Comparison of ENCODE assay signal across 28 cellular contexts in the genomic region with DNA sequence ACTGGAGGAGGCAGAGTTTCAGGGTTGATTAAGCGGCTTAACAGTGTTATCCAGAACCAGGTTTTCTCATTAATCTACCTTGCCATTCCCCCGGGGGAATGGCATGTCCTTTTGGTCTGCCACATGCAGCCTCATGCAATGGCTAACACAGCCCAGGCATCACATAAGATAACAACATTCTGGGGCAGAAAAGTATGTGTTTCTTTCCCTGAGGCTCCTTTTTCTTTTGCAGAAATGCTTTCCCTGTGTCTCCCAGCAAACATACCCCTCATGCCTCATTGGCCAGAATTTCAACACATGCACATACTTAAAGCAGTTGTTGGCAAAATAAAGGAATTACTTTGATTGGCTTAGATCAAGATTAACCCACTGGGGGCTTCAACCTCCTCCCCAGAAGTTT.
DNase-seq lines count a peak whose midpoint lies in the region; ATAC-seq, FAIRE-seq and TF ChIP-seq lines count a peak whose summit lies in the region.
"Had no signal": no experiment of that assay in that cellular context is flagged by ENCODE, and none has a peak within 500 bp of the region (broad histone marks: within the 10 kb centered on the region; RNA-seq: fewer than 3 reads in every experiment).

No MANE protein-coding gene starts in this region.

- H2BK120ac ChIP-seq in H1 (replicated peaks; ENCODE audit: low read depth, low read length) (no peak overlapping the region), trophoblast cell (ENCODE audit: insufficient read depth, low read length, poor library complexity) (no peak overlapping the region)

- H3K4me3 Mint-ChIP-seq in Caco-2 (ENCODE audit: unreplicated experiment): no peak overlapping the region
- no peak overlapping the region for H3K4me3 Mint-ChIP-seq in activated naive CD8-positive, alpha-beta T cell treated with anti-CD3 and anti-CD28 coated beads for 36 hours
- H3K4me3 Mint-ChIP-seq: activated CD4-positive, alpha-beta T cell treated with anti-CD3 and anti-CD28 coated beads, Interleukin-2, amount 10 ng/mL, durations not matched to agents 24 days and 14 days; activated T-cell treated with anti-CD3 and anti-CD28 coated beads, Interleukin-2, amount 50 U/mL, for 24 hours; CD4-positive, CD25-positive, alpha-beta regulatory T cell; nephron progenitor cell had no signal

- H3K27ac ChIP-seq in H1 (ENCODE audit: low read depth, low read length) (no peak overlapping the region), trophoblast cell (ENCODE audit: low read depth, low read length) (peak overlapping the region; percentile 48)
- H3K27ac ChIP-seq: brain microvascular endothelial cell, right atrium auricular region, WERI-Rb-1 had no signal

- no peaks in the 10 kb centered on the region for H4K20me1 ChIP-seq in H1 (replicated peaks in 1 of 2; ENCODE audit: control insufficient read depth in 1 of 2, insufficient read depth in 2 of 2, low read length in 2 of 2)

- H3K23ac ChIP-seq in H1 (ENCODE audit: insufficient read length): no peak overlapping the region
- H3K23ac ChIP-seq in trophoblast cell (ENCODE audit: low read length): no peak overlapping the region

- peak; percentile 42 for FAIRE-seq in H1 (lab: Jason Lieb, UNC)
- FAIRE-seq: GM19239 had no signal

- H3K9me3 Mint-ChIP-seq in Caco-2 (ENCODE audit: unreplicated experiment): no peaks in the 10 kb centered on the region
- H3K9me3 Mint-ChIP-seq in activated naive CD8-positive, alpha-beta T cell treated with anti-CD3 and anti-CD28 coated beads for 36 hours: no peaks in the 10 kb centered on the region
- H3K9me3 Mint-ChIP-seq: activated CD4-positive, alpha-beta T cell treated with anti-CD3 and anti-CD28 coated beads, Interleukin-2, amount 10 ng/mL, durations not matched to agents 24 days and 14 days; activated T-cell treated with anti-CD3 and anti-CD28 coated beads, Interleukin-2, amount 50 U/mL, for 24 hours; CD4-positive, CD25-positive, alpha-beta regulatory T cell; nephron progenitor cell had no signal

- H4K12ac ChIP-seq in trophoblast cell (ENCODE audit: low read depth, low read length): no peak overlapping the region

- H3K27ac Mint-ChIP-seq in Caco-2 (ENCODE audit: unreplicated experiment): peak overlapping the region; percentile 42
- no peak overlapping the region for H3K27ac Mint-ChIP-seq in activated naive CD8-positive, alpha-beta T cell treated with anti-CD3 and anti-CD28 coated beads for 36 hours
- H3K27ac Mint-ChIP-seq: activated CD4-positive, alpha-beta T cell treated with anti-CD3 and anti-CD28 coated beads, Interleukin-2, amount 10 ng/mL, durations not matched to agents 24 days and 14 days; activated T-cell treated with anti-CD3 and anti-CD28 coated beads, Interleukin-2, amount 50 U/mL, for 24 hours; CD4-positive, CD25-positive, alpha-beta regulatory T cell; nephron progenitor cell had no signal

- TF ChIP-seq POLR2A in H1 (IDR thresholded peaks at IDR 0.05; ENCODE audit: control extremely low read depth in 1 of 2, low read depth in 2 of 2, low read length in 2 of 2): no peak

- no peaks in the 10 kb centered on the region for H3K23me2 ChIP-seq in H1 (ENCODE audit: low read depth, low read length)

- H3K4me2 ChIP-seq in H1 (ENCODE audit: insufficient read depth in 1 of 2, low read depth in 2 of 2, low read length in 2 of 2) (no peak overlapping the region), trophoblast cell (ENCODE audit: low read length) (no peak overlapping the region)

- no peak overlapping the region for H4K5ac ChIP-seq in H1 (ENCODE audit: insufficient read length, low read depth, low read length)

- H2BK5ac ChIP-seq in H1 (ENCODE audit: low read depth, low read length) (no peak overlapping the region), trophoblast cell (ENCODE audit: low read depth, low read length, poor library complexity) (no peak overlapping the region)

- H3K79me1 ChIP-seq in H1 (ENCODE audit: low read depth, low read length) (no peaks in the 10 kb centered on the region), trophoblast cell (ENCODE audit: low read length) (no peaks in the 10 kb centered on the region)

- CTCF ChIA-PET in Caco-2 (lab: Charles Lee): no interaction called here
- CTCF ChIA-PET in H1 (lab: Charles Lee; ENCODE audit: partially characterized antibody): no interaction called here

- TF ChIP-seq EP300 in H1 (IDR thresholded peaks at IDR 0.05; ENCODE audit: borderline replicate concordance in 1 of 2, low read depth in 2 of 2, low read length in 2 of 2): no peak

- POLR2A ChIA-PET in Caco-2 (lab: Charles Lee) (no interaction called here), H1 (lab: Charles Lee; ENCODE audit: partially characterized antibody) (no interaction called here)

- H3K36me3 Mint-ChIP-seq in Caco-2 (ENCODE audit: insufficient read depth, unreplicated experiment): no peaks in the 10 kb centered on the region
- no peaks in the 10 kb centered on the region for H3K36me3 Mint-ChIP-seq in activated naive CD8-positive, alpha-beta T cell treated with anti-CD3 and anti-CD28 coated beads for 36 hours
- H3K36me3 Mint-ChIP-seq: CD4-positive, CD25-positive, alpha-beta regulatory T cell had no signal

- H4K8ac ChIP-seq in H1 (ENCODE audit: extremely low read depth, insufficient read depth, low read length) (no peak overlapping the region), trophoblast cell (ENCODE audit: low read depth, low read length) (no peak overlapping the region)

- 97% methylated on average over 2 of the region's 2 CpGs; no CpG with 5 or more reads in 1 of the 2 experiments for WGBS in H1 (ENCODE audit: extremely low coverage in 1 of 2, insufficient coverage in 1 of 2, insufficient read length in 1 of 2, insufficient replicate concordance in 2 of 2, low coverage in 1 of 2, low lambda C conversion rate in 2 of 2, missing lambda C conversion rate in 1 of 2), 2 experiments
- no CpG with 5 or more reads among the region's 2 CpGs for WGBS in trophoblast cell (ENCODE audit: extremely low coverage, insufficient coverage, insufficient read length)

- H2AK5ac ChIP-seq in H1 (ENCODE audit: low read depth, low read length) (no peak overlapping the region), trophoblast cell (ENCODE audit: low read length) (no peak overlapping the region)

- no peak overlapping the region for H4K91ac ChIP-seq in H1 (replicated peaks; ENCODE audit: insufficient read length, low read length)
- no peak overlapping the region for H4K91ac ChIP-seq in trophoblast cell (ENCODE audit: low read depth, low read length)

- no peak overlapping the region for H2BK20ac ChIP-seq in H1 (ENCODE audit: low read length)

- H3K27me3 Mint-ChIP-seq in Caco-2 (ENCODE audit: insufficient read depth, unreplicated experiment): no peaks in the 10 kb centered on the region
- no peaks in the 10 kb centered on the region for H3K27me3 Mint-ChIP-seq in activated naive CD8-positive, alpha-beta T cell treated with anti-CD3 and anti-CD28 coated beads for 36 hours
- H3K27me3 Mint-ChIP-seq: activated CD4-positive, alpha-beta T cell treated with anti-CD3 and anti-CD28 coated beads, Interleukin-2, amount 10 ng/mL, durations not matched to agents 24 days and 14 days; activated T-cell treated with anti-CD3 and anti-CD28 coated beads, Interleukin-2, amount 50 U/mL, for 24 hours; CD4-positive, CD25-positive, alpha-beta regulatory T cell had no signal

- H3K9me3 ChIP-seq in Caco-2 (no peaks in the 10 kb centered on the region), H1 (ENCODE audit: insufficient read depth in 2 of 2, low read depth in 1 of 2, low read length in 1 of 2) (no peaks in the 10 kb centered on the region), trophoblast cell (ENCODE audit: insufficient read depth, low read depth, low read length) (no peaks in the 10 kb centered on the region)
- H3K9me3 ChIP-seq: right atrium auricular region had no signal

- H2BK15ac ChIP-seq in H1 (ENCODE audit: low read length): no peak overlapping the region

- no peak overlapping the region for H3K9ac ChIP-seq in H1 (replicated peaks in 1 of 4; ENCODE audit: extremely low read depth in 1 of 4, low read depth in 3 of 4, low read length in 3 of 4)
- no peak overlapping the region for H3K9ac ChIP-seq in trophoblast cell (ENCODE audit: low read length)

- H3K27me3 ChIP-seq in Caco-2 (replicated peaks; ENCODE audit: control insufficient read depth, insufficient read depth, low read length): no peaks in the 10 kb centered on the region
- no peaks in the 10 kb centered on the region for H3K27me3 ChIP-seq in H1 (replicated peaks in 1 of 4; ENCODE audit: control insufficient read depth in 3 of 4, extremely low read depth in 1 of 4, insufficient read depth in 3 of 4, low read length in 3 of 4)
- no peaks in the 10 kb centered on the region for H3K27me3 ChIP-seq in trophoblast cell (ENCODE audit: insufficient read depth, low read length)
- H3K27me3 ChIP-seq: brain microvascular endothelial cell, right atrium auricular region had no signal

- H3K14ac ChIP-seq in H1 (ENCODE audit: insufficient read length): no peak overlapping the region
- no peak overlapping the region for H3K14ac ChIP-seq in trophoblast cell (ENCODE audit: low read length)

- intact Hi-C loops in Caco-2 (cut with micrococcal nuclease; ENCODE audit: unreplicated experiment): no loop called here

- TF ChIP-seq CTCF in Caco-2 (IDR thresholded peaks at IDR 0.05; ENCODE audit: insufficient read depth in 1 of 2, low read depth in 1 of 2, low read length in 1 of 2, severe bottlenecking in 1 of 2, unreplicated experiment in 1 of 2) (no peak), H1 (IDR thresholded peaks at IDR 0.05; ENCODE audit: control extremely low read depth in 1 of 3, insufficient read depth in 1 of 3, low read depth in 1 of 3, low read length in 3 of 3) (no peak)

- BruUV-seq in Caco-2 (replicated peaks; lab: Mats Ljungman, UMichigan): no TSS peak

- H3K4ac ChIP-seq in H1 (replicated peaks; ENCODE audit: insufficient read length, low read depth, low read length) (no peak overlapping the region), trophoblast cell (ENCODE audit: low read depth, low read length) (no peak overlapping the region)

- ATAC-seq in HG02870 (IDR thresholded peaks at IDR 0.05; ENCODE audit: unreplicated experiment): no peak

- H3K56ac ChIP-seq in H1 (replicated peaks; ENCODE audit: insufficient read length, low read depth, low read length): no peak overlapping the region

- TF ChIP-seq RAD21 in H1 (IDR thresholded peaks at IDR 0.05 in 1 of 2, conservative IDR thresholded peaks at IDR 0.05 in 1 of 2; ENCODE audit: low read depth in 2 of 2, low read length in 2 of 2): no peak

- H3K18ac ChIP-seq in H1 (ENCODE audit: extremely low read depth, low read length) (no peak overlapping the region), trophoblast cell (ENCODE audit: low read length) (no peak overlapping the region)

- H3K36me3 ChIP-seq in Caco-2 (ENCODE audit: control insufficient read depth, insufficient read depth, low read length): no peaks in the 10 kb centered on the region
- no peaks in the 10 kb centered on the region for H3K36me3 ChIP-seq in H1 (ENCODE audit: control insufficient read depth in 2 of 4, insufficient read depth in 4 of 4, low read length in 3 of 4)
- no peaks in the 10 kb centered on the region for H3K36me3 ChIP-seq in trophoblast cell (ENCODE audit: control insufficient read depth in 1 of 2, insufficient read depth in 2 of 2, low read length in 2 of 2)
- H3K36me3 ChIP-seq: brain microvascular endothelial cell, right atrium auricular region, WERI-Rb-1 had no signal

- H3K4me1 Mint-ChIP-seq in Caco-2 (ENCODE audit: low read depth, unreplicated experiment): peaks cover 27% of the 10 kb centered on the region
- H3K4me1 Mint-ChIP-seq in activated naive CD8-positive, alpha-beta T cell treated with anti-CD3 and anti-CD28 coated beads for 36 hours: no peaks in the 10 kb centered on the region
- H3K4me1 Mint-ChIP-seq: activated CD4-positive, alpha-beta T cell treated with anti-CD3 and anti-CD28 coated beads, Interleukin-2, amount 10 ng/mL, durations not matched to agents 24 days and 14 days; CD4-positive, CD25-positive, alpha-beta regulatory T cell had no signal

- peak; percentile 38 to 49 for DNase-seq in Caco-2
- peak; percentile 39 for DNase-seq in M059J (ENCODE audit: low read depth)
- DNase-seq in H1 (ENCODE audit: low read depth in 1 of 2, low spot score in 2 of 2): no peak
- peak; percentile 84 to 95 for DNase-seq in trophoblast cell
- DNase-seq in hippocampal formation (lab: John Stamatoyannopoulos, UW): no peak
- DNase-seq in activated CD4-positive, alpha-beta T cell treated with anti-CD3 and anti-CD28 coated beads for 1 hour: no peak
- no peak for DNase-seq in activated naive CD8-positive, alpha-beta T cell treated with anti-CD3 and anti-CD28 coated beads for 36 hours
- DNase-seq: activated CD4-positive, alpha-beta T cell treated with anti-CD3 and anti-CD28 coated beads, Interleukin-2, amount 10 ng/mL, durations not matched to agents 24 days and 14 days; activated gamma-delta T cell; activated T-cell treated with anti-CD3 and anti-CD28 coated beads, Interleukin-2, amount 50 U/mL, for 24 hours; brain microvascular endothelial cell; CD4-positive, CD25-positive, alpha-beta regulatory T cell; effector CD4-positive, alpha-beta T cell; kidney glomerular epithelial cell; NCI-H1048; NCI-H187; NCI-H2171 treated with DMSO at 0.1 percent for 48 hours; NCI-H524 treated with DMSO at 0.1 percent for 48 hours; nephron progenitor cell; SHP77 treated with DMSO at 0.1 percent for 48 hours; stimulated activated CD4-positive, alpha-beta T cell treated with anti-CD3 and anti-CD28 coated beads, Interleukin-2, amount 100 ng/mL, for 48 hours; substantia nigra; T1000; WERI-Rb-1 had no signal

- H3K4me1 ChIP-seq in Caco-2 (no peaks in the 10 kb centered on the region), H1 (replicated peaks in 1 of 4; ENCODE audit: control insufficient read depth in 3 of 4, insufficient read depth in 4 of 4, low read length in 3 of 4) (peaks cover 0 to 4% (median 0%) of the 10 kb centered on the region in 4 experiments; a peak in 1 of 7 replicates), trophoblast cell (ENCODE audit: control insufficient read depth in 1 of 2, insufficient read depth in 2 of 2, low read length in 2 of 2) (peaks cover 10 to 12% of the 10 kb centered on the region in 2 experiments)
- H3K4me1 ChIP-seq: right atrium auricular region had no signal

- H3K79me2 ChIP-seq in H1 (ENCODE audit: control insufficient read depth in 1 of 2, insufficient read depth in 2 of 2, low read length in 2 of 2) (no peaks in the 10 kb centered on the region), trophoblast cell (ENCODE audit: control insufficient read depth, insufficient read depth, low read length, poor library complexity) (no peaks in the 10 kb centered on the region)

- H2AFZ ChIP-seq in H1 (ENCODE audit: low read length) (no peak overlapping the region), trophoblast cell (ENCODE audit: insufficient read depth, low read length, poor library complexity) (no peak overlapping the region)

- H3K4me3 ChIP-seq in Caco-2 (ENCODE audit: low read depth, low read length) (no peak overlapping the region), H1 (ENCODE audit: extremely low read depth in 1 of 4, insufficient read depth in 2 of 4, low read depth in 3 of 4, low read length in 4 of 4) (no peak overlapping the region), trophoblast cell (ENCODE audit: low read depth, low read length) (no peak overlapping the region)
- H3K4me3 ChIP-seq: lung, right atrium auricular region had no signal

- H2BK12ac ChIP-seq in H1 (ENCODE audit: low read depth, low read length) (no peak overlapping the region), trophoblast cell (ENCODE audit: low read length) (no peak overlapping the region)

Comparison
In these comparisons a context has a peak if more than half of its experiments do, and no peak if none do; other contexts are left out.
1. DNase-seq: peak in Caco-2 (2 of 2), M059J (single experiment) and trophoblast cell (2 of 2); none in H1 (0 of 2), hippocampal formation (0 of 2), activated CD4-positive, alpha-beta T cell treated with anti-CD3 and anti-CD28 coated beads for 1 hour (single experiment) and activated naive CD8-positive, alpha-beta T cell treated with anti-CD3 and anti-CD28 coated beads for 36 hours (single experiment).